Comparison of ENCODE assay signal across 9 cellular contexts in genomic region chr5:67094476-67095300, GRCh38.
DNase-seq lines count a peak whose midpoint lies in the region; ATAC-seq and TF ChIP-seq lines count a peak whose summit lies in the region.
"Had no signal": no experiment of that assay in that cellular context is flagged by ENCODE, and none has a peak within 500 bp of the region (broad histone marks: within the 10 kb centered on the region; RNA-seq: fewer than 3 reads in every experiment).

No MANE protein-coding gene starts in this region.

- H3K4me3 ChIP-seq in colonic mucosa (no peak overlapping the region), smooth muscle cell (no peak overlapping the region), PC-9 (no peak overlapping the region)

- H3K36me3 ChIP-seq in colonic mucosa (no peaks in the 10 kb centered on the region), smooth muscle cell (ENCODE audit: low read depth) (no peaks in the 10 kb centered on the region), PC-9 (ENCODE audit: low read depth) (peaks cover 16% of the 10 kb centered on the region; the same call in 1 of the 2 replicates)

- no TSS peak for BruUV-seq in PC-9 (replicated peaks; lab: Mats Ljungman, UMichigan)

- H3K27me3 ChIP-seq in colonic mucosa (no peaks in the 10 kb centered on the region), smooth muscle cell (ENCODE audit: low read depth) (no peaks in the 10 kb centered on the region), PC-9 (ENCODE audit: insufficient read depth, low read depth) (no peaks in the 10 kb centered on the region)

- DNase-seq in HT1080 (ENCODE audit: low read depth) (peak; percentile 20), colonic mucosa (no peak), kidney glomerular epithelial cell (lab: John Stamatoyannopoulos, UW) (peak; percentile 77), smooth muscle cell (lab: John Stamatoyannopoulos, UW; ENCODE audit: unreplicated experiment) (no peak), GOT3 (lab: John Stamatoyannopoulos, UW) (no peak), PC-9 (no peak)
- DNase-seq in activated CD4-positive, alpha-beta T cell treated with anti-CD3 and anti-CD28 coated beads for 1 hour = no peak
- DNase-seq: T1000 had no signal

- no peak for ATAC-seq in GM21360 (IDR thresholded peaks at IDR 0.05; ENCODE audit: unreplicated experiment)

- no peaks in the 10 kb centered on the region for H3K4me1 ChIP-seq in colonic mucosa
- H3K4me1 ChIP-seq in smooth muscle cell (ENCODE audit: low read depth) = peaks cover 25% of the 10 kb centered on the region
- 0 out of 2 replicates have a peak, but pooled peaks cover 7% of the 10 kb centered on the region for H3K4me1 ChIP-seq in PC-9 (replicated peaks; ENCODE audit: insufficient read depth)

- CTCF ChIA-PET in PC-9 (lab: Charles Lee) = no interaction called here

- H3K9ac ChIP-seq in colonic mucosa (ENCODE audit: low read depth in 2 of 2, low read length in 2 of 2) (peak overlapping the region in 1 of 2 donors; percentile 7), smooth muscle cell (ENCODE audit: low read depth) (peak overlapping the region; percentile 33)

- intact Hi-C loops in colonic mucosa (cut with DNase I) (loop anchor here (10.0 kb wide), 1 partner anchor 90 kb away; no protein-coding TSS in a partner anchor), PC-9 (cut with micrococcal nuclease; ENCODE audit: unreplicated experiment) (no loop called here)

- no peaks in the 10 kb centered on the region for H3K9me2 ChIP-seq in PC-9 (ENCODE audit: insufficient read depth)

- H3F3A ChIP-seq in smooth muscle cell (ENCODE audit: low read depth) = peaks cover 6% of the 10 kb centered on the region
- H3F3A ChIP-seq in PC-9 (ENCODE audit: insufficient read depth, low read depth) = 0 out of 2 replicates have a peak, but pooled peaks cover 4% of the 10 kb centered on the region

- H3K9me3 ChIP-seq in colonic mucosa (no peaks in the 10 kb centered on the region), smooth muscle cell (replicated peaks; ENCODE audit: low read depth) (no peaks in the 10 kb centered on the region), PC-9 (ENCODE audit: insufficient read depth, low read depth) (no peaks in the 10 kb centered on the region)

- no peaks in the 10 kb centered on the region for H3K79me2 ChIP-seq in smooth muscle cell (ENCODE audit: low read depth)
- no peaks in the 10 kb centered on the region for H3K79me2 ChIP-seq in PC-9 (ENCODE audit: low read depth)

- peak overlapping the region; percentile 54 for H3K27ac ChIP-seq in colonic mucosa
- peak overlapping the region; percentile 88 for H3K27ac ChIP-seq in smooth muscle cell (ENCODE audit: low read depth)
- no peak overlapping the region for H3K27ac ChIP-seq in PC-9

- TF ChIP-seq CTCF in colonic mucosa (IDR thresholded peaks at IDR 0.05) = no peak
- TF ChIP-seq CTCF in smooth muscle cell (IDR thresholded peaks at IDR 0.05; ENCODE audit: borderline replicate concordance, insufficient read depth, poor library complexity, severe bottlenecking) = no peak
- no peak for TF ChIP-seq CTCF in PC-9 (conservative IDR thresholded peaks at IDR 0.05)

- WGBS in smooth muscle cell (ENCODE audit: low lambda C conversion rate) = 41% methylated on average over 4 of the region's 4 CpGs

- no peaks in the 10 kb centered on the region for H4K20me1 ChIP-seq in smooth muscle cell (ENCODE audit: low read depth)
- no peaks in the 10 kb centered on the region for H4K20me1 ChIP-seq in PC-9 (ENCODE audit: insufficient read depth)

- POLR2A ChIA-PET in PC-9 (lab: Charles Lee; ENCODE audit: unreplicated experiment) = no interaction called here

- H3K4me2 ChIP-seq in smooth muscle cell (peak overlapping the region; percentile 72), PC-9 (no peak overlapping the region)

- peak overlapping the region; percentile 46 for H2AFZ ChIP-seq in smooth muscle cell (ENCODE audit: low read depth)
- no peak overlapping the region for H2AFZ ChIP-seq in PC-9

Comparison
In these comparisons a context has a peak if more than half of its experiments do, and no peak if none do; other contexts are left out.
1. DNase-seq: peak in HT1080 (single experiment) and kidney glomerular epithelial cell (single experiment); none in colonic mucosa (single experiment), smooth muscle cell (single experiment), GOT3 (single experiment), PC-9 (0 of 2) and activated CD4-positive, alpha-beta T cell treated with anti-CD3 and anti-CD28 coated beads for 1 hour (single experiment).